In the genomic region with DNA sequence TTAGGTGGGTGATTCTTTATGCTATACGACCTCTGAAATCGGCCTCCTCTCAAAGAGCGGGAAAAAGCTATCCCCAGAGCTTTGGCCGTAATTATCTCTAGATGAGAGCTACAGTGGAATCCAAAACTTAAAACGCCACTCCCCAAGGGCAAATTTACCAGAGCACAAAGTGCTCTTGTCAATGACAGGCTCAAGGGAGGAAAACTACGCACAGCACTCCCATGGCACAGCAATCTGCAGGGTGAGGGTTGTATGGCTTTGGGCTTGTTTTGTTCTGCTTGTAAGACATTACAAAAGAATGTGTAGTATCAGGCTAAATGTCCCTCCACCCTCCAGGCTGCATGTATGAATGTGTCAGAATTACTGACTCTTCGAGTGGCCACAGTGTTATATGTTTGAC, we compare ENCODE assay signal across 22 cellular contexts.
"Had no signal": no experiment of that assay in that cellular context is flagged by ENCODE, and none has a peak within 500 bp of the region (broad histone marks: within the 10 kb centered on the region; RNA-seq: fewer than 3 reads in every experiment).

No MANE protein-coding gene starts in this region.

- H3K4me3 Mint-ChIP-seq: activated naive CD8-positive, alpha-beta T cell treated with anti-CD3 and anti-CD28 coated beads, Interleukin-2, amount 50 U/mL, for 24 hours; activated T-helper 1 cell treated with anti-CD3 and anti-CD28 coated beads, Interleukin-12 subunit alpha, Interleukin-12 subunit beta, Interleukin-2, Interleukin-4 antibody, amounts not matched to agents 30 ng/mL and 10 ng/mL and 1 ng/mL, durations not matched to agents 14 hours and 24 hours and 36 hours; immature natural killer cell; nephron had no signal

- H3K27ac ChIP-seq: body of pancreas, cardiac muscle cell, hepatocyte, neutrophil, parathyroid adenoma, testis, vagina had no signal

- ATAC-seq: activated naive CD8-positive, alpha-beta T cell treated with anti-CD3 and anti-CD28 coated beads, Interleukin-2, amount 50 U/mL, for 24 hours; body of pancreas; left lung; sciatic nerve had no signal

- H3K27me3 ChIP-seq: body of pancreas, cardiac muscle cell, hepatocyte, neutrophil, testis, vagina had no signal

- H3K4me1 ChIP-seq: body of pancreas, left lung, parathyroid adenoma, testis, vagina had no signal

- H3K9me3 ChIP-seq: body of pancreas, left lung, neutrophil, testis, vagina had no signal

- H3K27ac Mint-ChIP-seq: activated naive CD8-positive, alpha-beta T cell treated with anti-CD3 and anti-CD28 coated beads, Interleukin-2, amount 50 U/mL, for 24 hours; activated T-helper 1 cell treated with anti-CD3 and anti-CD28 coated beads, Interleukin-12 subunit alpha, Interleukin-12 subunit beta, Interleukin-2, Interleukin-4 antibody, amounts not matched to agents 30 ng/mL and 10 ng/mL and 1 ng/mL, durations not matched to agents 14 hours and 24 hours and 36 hours; nephron had no signal

- H3K4me1 Mint-ChIP-seq: nephron had no signal

- H3K4me3 ChIP-seq: body of pancreas, cardiac muscle cell, hepatocyte, left lung, smooth muscle cell, testis, vagina had no signal

- H3K27me3 Mint-ChIP-seq: activated naive CD8-positive, alpha-beta T cell treated with anti-CD3 and anti-CD28 coated beads, Interleukin-2, amount 50 U/mL, for 24 hours had no signal

- DNase-seq: activated CD4-positive, alpha-beta T cell treated with anti-CD3 and anti-CD28 coated beads for 1 hour; activated gamma-delta T cell; activated naive CD4-positive, alpha-beta T cell treated with anti-CD3 and anti-CD28 coated beads, Interleukin-2, amount 50 U/mL, for 16 hours; activated naive CD8-positive, alpha-beta T cell treated with anti-CD3 and anti-CD28 coated beads, Interleukin-2, amount 50 U/mL, for 24 hours; body of pancreas; immature natural killer cell; kidney glomerular epithelial cell; left lung; stimulated activated CD4-positive, alpha-beta T cell treated with anti-CD3 and anti-CD28 coated beads, Interleukin-2, amount 100 ng/mL, for 48 hours; stimulated activated naive CD4-positive, alpha-beta T cell; T-helper 9 cell; testis; trophoblast cell had no signal

- H3K4me2 ChIP-seq: hepatocyte, smooth muscle cell had no signal

- H3K79me2 ChIP-seq: hepatocyte, parathyroid adenoma had no signal

- H3K36me3 ChIP-seq: cardiac muscle cell, left lung, vagina had no signal

- H2AFZ ChIP-seq: hepatocyte, parathyroid adenoma had no signal

- H3K9me3 Mint-ChIP-seq: activated naive CD8-positive, alpha-beta T cell treated with anti-CD3 and anti-CD28 coated beads, Interleukin-2, amount 50 U/mL, for 24 hours; activated T-helper 1 cell treated with anti-CD3 and anti-CD28 coated beads, Interleukin-12 subunit alpha, Interleukin-12 subunit beta, Interleukin-2, Interleukin-4 antibody, amounts not matched to agents 30 ng/mL and 10 ng/mL and 1 ng/mL, durations not matched to agents 14 hours and 24 hours and 36 hours; immature natural killer cell; nephron had no signal
